In the genomic region with DNA sequence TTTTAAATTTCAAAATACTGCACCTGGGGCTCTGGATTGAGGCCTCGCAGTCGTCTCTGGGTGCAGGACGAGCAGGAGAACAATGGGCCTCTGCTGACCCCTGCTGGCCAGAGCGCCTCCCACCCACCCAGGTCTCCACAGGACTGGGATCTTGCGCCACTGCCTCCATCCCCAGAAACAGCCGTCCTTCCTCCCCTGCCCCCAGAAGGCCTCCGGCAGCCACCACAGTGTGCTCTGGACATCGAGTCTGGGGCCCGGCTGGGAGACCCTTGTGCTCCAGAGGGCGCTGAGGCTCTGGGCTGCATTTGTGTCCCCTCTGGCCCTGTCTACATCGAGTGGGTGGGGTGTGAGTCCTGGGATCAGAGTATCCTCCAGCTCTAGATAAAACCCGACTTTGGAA, we compare ENCODE assay signal across 8 cellular contexts. TPM values are rescaled to one million over a fixed set of nuclear protein-coding genes. Genes with fewer than 3 reads are reported as not detected.
DNase-seq lines count a peak whose midpoint lies in the region; ATAC-seq and TF ChIP-seq lines count a peak whose summit lies in the region.

No MANE protein-coding gene starts in this region.

- H3K4me1 ChIP-seq in KMS-11 (ENCODE audit: low read depth, poor library complexity, severe bottlenecking) (no peaks in the 10 kb centered on the region), SJSA1 (replicated peaks) (no peaks in the 10 kb centered on the region), ovary (ENCODE audit: insufficient read depth) (no peaks in the 10 kb centered on the region), tibial artery (peaks cover 0 to 4% (median 0%) of the 10 kb centered on the region in 4 donors)

- no peak for TF ChIP-seq POLR2A in ovary (IDR thresholded peaks at IDR 0.05)

- H3K4me2 ChIP-seq in KMS-11 = no peak overlapping the region

- no peak overlapping the region for H3K9ac ChIP-seq in KMS-11

- H2AFZ ChIP-seq in KMS-11 (ENCODE audit: low read depth) = peak overlapping the region; percentile 54; the same call in 1 of the 2 replicates

- WGBS in ovary, 3 donors = 6 to 9% (median 7%) methylated on average over 12 of the region's 12 CpGs

- H3K27ac ChIP-seq in KMS-11 = no peak overlapping the region
- H3K27ac ChIP-seq in SJSA1 = no peak overlapping the region
- H3K27ac ChIP-seq in ovary = no peak overlapping the region
- H3K27ac ChIP-seq in tibial artery = no peak overlapping the region

- no peak for ATAC-seq in HG03097 (IDR thresholded peaks at IDR 0.05; ENCODE audit: low FRiP score, unreplicated experiment)

- H3K9me3 ChIP-seq in SJSA1 (replicated peaks) (no peaks in the 10 kb centered on the region), ovary (no peaks in the 10 kb centered on the region), tibial artery (no peaks in the 10 kb centered on the region)

- intact Hi-C loops in ovary (cut with DNase I) (loop anchor here in 3 of 4 donors (2.0 to 10.0 kb wide), 7 partner anchors 109 to 284 kb away; a partner anchor contains a TSS), tibial artery (cut with DNase I; ENCODE audit: low total_unique reads) (loop anchor here (5.0 kb wide), 1 partner anchor 129 kb away; no protein-coding TSS in a partner anchor)

- TF ChIP-seq CTCF in KMS-11 (conservative IDR thresholded peaks at IDR 0.05; ENCODE audit: low read depth, low read length) (peak; percentile 83), ovary (IDR thresholded peaks at IDR 0.05) (peak; percentile 23 to 84 (median 76)), tibial artery (IDR thresholded peaks at IDR 0.05) (peak; percentile 80 to 81)

- H3K79me2 ChIP-seq in KMS-11 (ENCODE audit: insufficient read depth, low read depth) = no peaks in the 10 kb centered on the region

- H3K27me3 ChIP-seq in KMS-11 (ENCODE audit: insufficient read depth, low read depth) (0 out of 2 replicates have a peak, but pooled peaks cover 3% of the 10 kb centered on the region), SJSA1 (replicated peaks) (no peaks in the 10 kb centered on the region), ovary (no peaks in the 10 kb centered on the region), tibial artery (peaks cover 0 to 6% of the 10 kb centered on the region in 2 donors)

- H3K4me3 ChIP-seq in KMS-11 (IDR thresholded peaks at IDR 0.05; ENCODE audit: insufficient read depth, low read depth, low read length) (no peak overlapping the region), SJSA1 (no peak overlapping the region), ovary (no peak overlapping the region), tibial artery (no peak overlapping the region)

- H3K36me3 ChIP-seq in KMS-11 (ENCODE audit: insufficient read depth) (no peaks in the 10 kb centered on the region), SJSA1 (no peaks in the 10 kb centered on the region), ovary (no peaks in the 10 kb centered on the region), tibial artery (no peaks in the 10 kb centered on the region)

- DNase-seq in GDM1 (lab: John Stamatoyannopoulos, UW) (peak; percentile 33), SJSA1 (ENCODE audit: low read depth in 1 of 2, low spot score in 2 of 2) (peak; percentile 57 to 79), activated gamma-delta T cell treated with Interleukin-2 at 50 U/mL for 16 hours (peak; percentile 82), globus pallidus (ENCODE audit: low spot score) (peak; percentile 80), ovary (peak; percentile 81 to 92 (median 90)), tibial artery (peak; percentile 83 to 86)

- H4K20me1 ChIP-seq in KMS-11 (ENCODE audit: insufficient read depth) = no peaks in the 10 kb centered on the region

- TF ChIP-seq EP300 in ovary (IDR thresholded peaks at IDR 0.05) = no peak

RNA-seq across cellular contexts. Expression of a gene that starts 6.7 kb away (rescaled TPM):
- total RNA-seq in SJSA1 (2014; rRNA removed; shearing (Covaris generic)) = not detected in 2 replicates
- total RNA-seq in ovary = 1 to 10 TPM in 1 of 7 donors, under 1 TPM in 4, not detected in 2; 0.15 to 2.2 (median 0.57) TPM
- polyA plus RNA-seq in ovary = under 1 TPM; 0.30 to 0.45 TPM

RNA-seq across cellular contexts. Expression of a gene that starts 23.3 kb away (rescaled TPM):
- 0.09 and 0.16 TPM in 2 replicates for total RNA-seq in SJSA1 (2014; rRNA removed; shearing (Covaris generic))
- total RNA-seq in ovary = 10 to 100 TPM in 4 of 7 donors, 1 to 10 TPM in 3; 4.9 to 18.0 (median 12.2) TPM
- polyA plus RNA-seq in ovary = 10 to 100 TPM in 1 of 2 donors, 1 to 10 TPM in 1; 7.3 to 23.7 TPM

RNA-seq across cellular contexts. Expression of a gene that starts 58.4 kb away (rescaled TPM):
- total RNA-seq in SJSA1 (2014; rRNA removed; shearing (Covaris generic)) = 103 and 171 TPM in 2 replicates
- 10 to 100 TPM; 38.1 to 52.3 (median 43.5) TPM for total RNA-seq in ovary
- polyA plus RNA-seq in ovary = 10 to 100 TPM; 51.3 to 63.5 TPM

Comparison
In these comparisons a context has a peak if more than half of its experiments do, and no peak if none do; other contexts are left out.
1. DNase-seq: peak in every context shown above with its lines; median percentile 90 in ovary; 84 in tibial artery; 82 in activated gamma-delta T cell treated with Interleukin-2 at 50 U/mL for 16 hours; 80 in globus pallidus; 68 in SJSA1; 33 in GDM1.